In the genomic region with DNA sequence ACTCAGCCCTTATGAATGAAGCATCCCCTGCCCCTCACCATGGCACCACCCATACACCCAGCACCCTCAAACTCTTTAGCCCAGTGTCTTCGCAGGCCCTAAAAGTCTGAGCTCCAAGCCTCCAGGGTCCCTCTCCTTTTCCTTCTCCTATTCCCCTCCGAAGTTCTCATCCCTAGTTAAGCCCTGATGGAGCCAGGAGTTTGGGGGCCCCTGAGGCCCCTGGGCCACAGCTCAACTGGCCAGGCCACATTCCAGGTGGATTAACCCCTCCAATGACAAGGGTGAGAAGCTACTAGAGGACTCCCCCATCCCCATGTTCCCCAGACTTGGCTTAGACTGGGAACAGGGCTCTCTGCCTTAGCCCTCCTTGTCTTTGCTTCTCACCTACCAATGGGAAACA, we compare ENCODE assay signal across 19 cellular contexts. TPM values are rescaled to one million over a fixed set of nuclear protein-coding genes. Genes with fewer than 3 reads are reported as not detected.
DNase-seq lines count a peak whose midpoint lies in the region; ATAC-seq and TF ChIP-seq lines count a peak whose summit lies in the region.
"Had no signal": no experiment of that assay in that cellular context is flagged by ENCODE, and none has a peak within 500 bp of the region (broad histone marks: within the 10 kb centered on the region; RNA-seq: fewer than 3 reads in every experiment).

No MANE protein-coding gene starts in this region.

- peaks cover 62% of the 10 kb centered on the region for H3K4me1 Mint-ChIP-seq in central memory CD8-positive, alpha-beta T cell
- H3K4me1 Mint-ChIP-seq in natural killer cell: peaks cover 24 to 53% of the 10 kb centered on the region in 2 donors

- no peaks in the 10 kb centered on the region for H3K36me3 ChIP-seq in left ventricle myocardium inferior
- peaks cover 0 to 11% of the 10 kb centered on the region in 2 donors for H3K36me3 ChIP-seq in vagina

- peaks cover 45% of the 10 kb centered on the region for H3K4me1 ChIP-seq in left ventricle myocardium inferior
- H3K4me1 ChIP-seq in vagina: peaks cover 82% of the 10 kb centered on the region

- H3K4me3 Mint-ChIP-seq in central memory CD8-positive, alpha-beta T cell: peak overlapping the region; percentile 21
- H3K4me3 Mint-ChIP-seq in natural killer cell: peak overlapping the region; percentile 47
- H3K4me3 Mint-ChIP-seq: endodermal cell had no signal

- H3K9me3 ChIP-seq in left ventricle myocardium inferior (replicated peaks) (no peaks in the 10 kb centered on the region), vagina (no peaks in the 10 kb centered on the region)

- no peak overlapping the region for H3K27ac ChIP-seq in left ventricle myocardium inferior (replicated peaks)
- H3K27ac ChIP-seq in vagina: peak overlapping the region; percentile 95
- H3K27ac ChIP-seq: HL-60 had no signal

- ATAC-seq in Right ventricle myocardium superior (ENCODE audit: poor library complexity) (no peak), natural killer cell (no peak), HG03571 (IDR thresholded peaks at IDR 0.05; ENCODE audit: unreplicated experiment) (no peak)
- ATAC-seq in central memory CD8-positive, alpha-beta T cell (replicated peaks; ENCODE audit: extremely low read depth, poor library complexity, severe bottlenecking): no peak
- ATAC-seq: GM12878, Right ventricle myocardium inferior had no signal

- no peaks in the 10 kb centered on the region for H3K9me3 Mint-ChIP-seq in central memory CD8-positive, alpha-beta T cell
- no peaks in the 10 kb centered on the region for H3K9me3 Mint-ChIP-seq in natural killer cell
- H3K9me3 Mint-ChIP-seq: endodermal cell had no signal

- DNase-seq in Right ventricle myocardium superior: peak; percentile 1
- no peak for DNase-seq in left ventricle myocardium inferior
- DNase-seq in central memory CD8-positive, alpha-beta T cell (ENCODE audit: low spot score in 2 of 2): no peak
- DNase-seq in natural killer cell: no peak
- DNase-seq in vagina (ENCODE audit: extremely low spot score in 2 of 2): peak in 1 of 2 donors; percentile 84
- DNase-seq in DMS153 (lab: John Stamatoyannopoulos, UW): no peak
- DNase-seq in kidney tubule cell (ENCODE audit: low spot score): no peak
- DNase-seq: activated CD8-positive, alpha-beta memory T cell treated with anti-CD3 and anti-CD28 coated beads, Interleukin-2, amount 50 U/mL, for 48 hours; endodermal cell; glutamatergic neuron; Karpas-422; NCI-H187 treated with DMSO at 0.1 percent for 48 hours; NCI-H69; nucleus accumbens; stimulated activated CD8-positive, alpha-beta memory T cell treated with anti-CD3 and anti-CD28 coated beads, Interleukin-4, amount 100 ng/mL, for 48 hours had no signal

- H3K27me3 ChIP-seq in left ventricle myocardium inferior (ENCODE audit: low read depth): no peaks in the 10 kb centered on the region
- no peaks in the 10 kb centered on the region for H3K27me3 ChIP-seq in vagina

- TF ChIP-seq CTCF in left ventricle myocardium inferior (IDR thresholded peaks at IDR 0.05; ENCODE audit: borderline replicate concordance): no peak
- no peak for TF ChIP-seq CTCF in natural killer cell (IDR thresholded peaks at IDR 0.05)
- TF ChIP-seq CTCF in vagina (IDR thresholded peaks at IDR 0.05): no peak

- TF ChIP-seq POLR2A in vagina (IDR thresholded peaks at IDR 0.05): no peak

- H3K27ac Mint-ChIP-seq in central memory CD8-positive, alpha-beta T cell (ENCODE audit: low read depth): peak overlapping the region; percentile 6
- peak overlapping the region; percentile 63 to 64 for H3K27ac Mint-ChIP-seq in natural killer cell
- H3K27ac Mint-ChIP-seq: endodermal cell had no signal

- H3K36me3 Mint-ChIP-seq in central memory CD8-positive, alpha-beta T cell (ENCODE audit: insufficient read depth): peaks cover 11% of the 10 kb centered on the region
- no peaks in the 10 kb centered on the region for H3K36me3 Mint-ChIP-seq in natural killer cell

- H3K27me3 Mint-ChIP-seq in central memory CD8-positive, alpha-beta T cell: no peaks in the 10 kb centered on the region
- no peaks in the 10 kb centered on the region for H3K27me3 Mint-ChIP-seq in natural killer cell (ENCODE audit: low read depth in 2 of 2)

- intact Hi-C loops in Right ventricle myocardium superior (cut with DNase I) (no loop called here), left ventricle myocardium inferior (cut with micrococcal nuclease) (no loop called here), natural killer cell (cut with micrococcal nuclease) (no loop called here), vagina (cut with DNase I) (no loop called here)

- H3K4me3 ChIP-seq in left ventricle myocardium inferior (no peak overlapping the region), vagina (peak overlapping the region; percentile 62 to 72)
- H3K4me3 ChIP-seq: GM12878 had no signal

RNA-seq across cellular contexts. Expression of gene RARG, which starts 2.6 kb away (rescaled TPM):
- total RNA-seq in Right ventricle myocardium superior (15.4 TPM), left ventricle myocardium inferior (14.9 TPM), natural killer cell (10 to 100 TPM; 24.0 to 30.6 (median 27.5) TPM), vagina (79.1 TPM)

RNA-seq across cellular contexts. Expression of gene ITGB7, which starts 22.4 kb away (rescaled TPM):
- total RNA-seq in Right ventricle myocardium superior (0.97 TPM), left ventricle myocardium inferior (1.1 TPM), natural killer cell (100 to 1,000 TPM; 329 to 441 (median 439) TPM), vagina (3.7 TPM)

RNA-seq across cellular contexts. Expression of gene ESPL1, which starts 38.6 kb away (rescaled TPM):
- 0.81 TPM for total RNA-seq in Right ventricle myocardium superior
- 0.36 TPM for total RNA-seq in left ventricle myocardium inferior
- total RNA-seq in natural killer cell: 1 to 10 TPM; 1.9 to 5.8 (median 3.1) TPM
- total RNA-seq in vagina: 17.7 TPM

RNA-seq across cellular contexts. Expression of gene CSAD, which starts 48.7 kb away (rescaled TPM):
- 8.2 TPM for total RNA-seq in Right ventricle myocardium superior
- 12.2 TPM for total RNA-seq in left ventricle myocardium inferior
- 10 to 100 TPM; 50.8 to 54.4 (median 53.0) TPM for total RNA-seq in natural killer cell
- total RNA-seq in vagina: 44.9 TPM

RNA-seq across cellular contexts. Expression of gene ZNF740, which starts 48.9 kb away (rescaled TPM):
- total RNA-seq in Right ventricle myocardium superior: 29.4 TPM
- total RNA-seq in left ventricle myocardium inferior: 26.5 TPM
- 10 to 100 TPM; 37.1 to 65.9 (median 45.3) TPM for total RNA-seq in natural killer cell
- total RNA-seq in vagina: 12.8 TPM

Comparison
In these comparisons a context has a peak if more than half of its experiments do, and no peak if none do; other contexts are left out.
1. RNA of gene ITGB7, which starts 22.4 kb away (total RNA-seq): 329 to 441 TPM in natural killer cell; 3.7 TPM in vagina (single experiment), 1.1 TPM in left ventricle myocardium inferior (single experiment) and 0.97 TPM in Right ventricle myocardium superior (single experiment); every median in the first group is over 10 times any median in the second.